ENCODE assay signal across 11 cellular contexts in the genomic region with DNA sequence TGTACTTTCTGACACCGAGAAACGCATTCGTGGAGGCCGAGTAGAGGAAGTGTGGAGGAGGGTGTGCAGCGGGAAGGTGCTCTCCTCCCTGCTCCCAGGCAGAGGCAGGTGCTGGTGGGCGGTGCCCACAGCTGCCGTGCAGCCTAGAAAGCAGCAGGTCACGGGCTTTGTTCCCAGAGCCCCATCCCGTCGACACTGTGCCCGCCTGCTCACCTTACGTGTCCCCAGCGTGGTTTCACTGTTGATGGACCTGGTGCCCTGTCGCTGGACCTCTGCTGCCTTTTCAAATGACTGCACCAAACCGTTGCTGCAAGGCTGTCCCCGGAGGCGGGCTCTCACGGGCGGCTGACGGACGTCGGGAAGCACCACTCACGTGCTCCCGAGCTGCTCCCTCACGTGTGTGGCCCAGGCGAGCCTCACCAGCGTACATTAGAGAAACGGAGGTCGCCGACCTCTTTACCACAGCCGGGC.
DNase-seq lines count a peak whose midpoint lies in the region; ATAC-seq lines count a peak whose summit lies in the region.
"Had no signal": no experiment of that assay in that cellular context is flagged by ENCODE, and none has a peak within 500 bp of the region (broad histone marks: within the 10 kb centered on the region; RNA-seq: fewer than 3 reads in every experiment).

No MANE protein-coding gene starts in this region.

- H3K27ac ChIP-seq in BLaER1: peak overlapping the region; percentile 48; the same call in 1 of the 2 replicates
- H3K27ac ChIP-seq: brain microvascular endothelial cell, testis had no signal

- peak; percentile 56 for DNase-seq in NCI-H2171 (lab: John Stamatoyannopoulos, UW)
- DNase-seq in activated naive CD4-positive, alpha-beta T cell treated with anti-CD3 and anti-CD28 coated beads, Interleukin-2, amount 10 ng/mL, durations not matched to agents 7 days and 5 days: peak; percentile 46
- no peak for DNase-seq in AG20443 (ENCODE audit: low spot score)
- DNase-seq in COLO829 (ENCODE audit: low spot score): no peak
- DNase-seq: brain microvascular endothelial cell, islet precursor cell, NCI-H1092 treated with DMSO at 0.1 percent for 48 hours, testis had no signal

- peaks cover 21% of the 10 kb centered on the region for H3K4me1 Mint-ChIP-seq in activated naive CD4-positive, alpha-beta T cell treated with anti-CD3 and anti-CD28 coated beads, Interleukin-2, amount 10 ng/mL, durations not matched to agents 7 days and 5 days

- peaks cover 37% of the 10 kb centered on the region for H3K36me3 Mint-ChIP-seq in activated naive CD4-positive, alpha-beta T cell treated with anti-CD3 and anti-CD28 coated beads, Interleukin-2, amount 10 ng/mL, durations not matched to agents 7 days and 5 days

- H3K4me1 ChIP-seq in BLaER1: peaks cover 94% of the 10 kb centered on the region
- H3K4me1 ChIP-seq: testis had no signal

- no peak for ATAC-seq in GM21737 (IDR thresholded peaks at IDR 0.05; ENCODE audit: unreplicated experiment)

- no peaks in the 10 kb centered on the region for H3K27me3 Mint-ChIP-seq in activated naive CD4-positive, alpha-beta T cell treated with anti-CD3 and anti-CD28 coated beads, Interleukin-2, amount 10 ng/mL, durations not matched to agents 7 days and 5 days
- H3K27me3 Mint-ChIP-seq: B cell had no signal

- H3K9ac ChIP-seq in BLaER1: peak overlapping the region; percentile 42; the same call in 1 of the 2 replicates

- no peaks in the 10 kb centered on the region for H3K27me3 ChIP-seq in BLaER1
- H3K27me3 ChIP-seq: brain microvascular endothelial cell, testis had no signal

- H3K27ac Mint-ChIP-seq in activated naive CD4-positive, alpha-beta T cell treated with anti-CD3 and anti-CD28 coated beads, Interleukin-2, amount 10 ng/mL, durations not matched to agents 7 days and 5 days: no peak overlapping the region

- H3K9me3 Mint-ChIP-seq in activated naive CD4-positive, alpha-beta T cell treated with anti-CD3 and anti-CD28 coated beads, Interleukin-2, amount 10 ng/mL, durations not matched to agents 7 days and 5 days: no peaks in the 10 kb centered on the region

- no peak overlapping the region for H3K4me3 ChIP-seq in BLaER1
- H3K4me3 ChIP-seq: testis had no signal

- CTCF ChIA-PET in activated naive CD4-positive, alpha-beta T cell treated with anti-CD3 and anti-CD28 coated beads, Interleukin-2, amount 10 ng/mL, durations not matched to agents 7 days and 5 days (lab: Charles Lee): interaction anchor here (0.7 to 1.5 kb wide), 2 partner anchors 16 to 59 kb away, joined by 4 read pairs; no protein-coding TSS in a partner anchor

- H3K4me2 ChIP-seq in BLaER1: peak overlapping the region; percentile 60

- H4K20me1 ChIP-seq in BLaER1: peaks cover 97% of the 10 kb centered on the region

- no peaks in the 10 kb centered on the region for H3K9me3 ChIP-seq in BLaER1
- H3K9me3 ChIP-seq: testis had no signal

- peaks cover 100% of the 10 kb centered on the region for H3K36me3 ChIP-seq in BLaER1

- H3K4me3 Mint-ChIP-seq in activated naive CD4-positive, alpha-beta T cell treated with anti-CD3 and anti-CD28 coated beads, Interleukin-2, amount 10 ng/mL, durations not matched to agents 7 days and 5 days: no peak overlapping the region
- H3K4me3 Mint-ChIP-seq: B cell had no signal

Comparison
In these comparisons a context has a peak if more than half of its experiments do, and no peak if none do; other contexts are left out.
1. DNase-seq: peak in NCI-H2171 (single experiment) and activated naive CD4-positive, alpha-beta T cell treated with anti-CD3 and anti-CD28 coated beads, Interleukin-2, amount 10 ng/mL, durations not matched to agents 7 days and 5 days (single experiment); none in AG20443 (single experiment) and COLO829 (single experiment).